ENCODE assay signal across 11 cellular contexts in the genomic region with DNA sequence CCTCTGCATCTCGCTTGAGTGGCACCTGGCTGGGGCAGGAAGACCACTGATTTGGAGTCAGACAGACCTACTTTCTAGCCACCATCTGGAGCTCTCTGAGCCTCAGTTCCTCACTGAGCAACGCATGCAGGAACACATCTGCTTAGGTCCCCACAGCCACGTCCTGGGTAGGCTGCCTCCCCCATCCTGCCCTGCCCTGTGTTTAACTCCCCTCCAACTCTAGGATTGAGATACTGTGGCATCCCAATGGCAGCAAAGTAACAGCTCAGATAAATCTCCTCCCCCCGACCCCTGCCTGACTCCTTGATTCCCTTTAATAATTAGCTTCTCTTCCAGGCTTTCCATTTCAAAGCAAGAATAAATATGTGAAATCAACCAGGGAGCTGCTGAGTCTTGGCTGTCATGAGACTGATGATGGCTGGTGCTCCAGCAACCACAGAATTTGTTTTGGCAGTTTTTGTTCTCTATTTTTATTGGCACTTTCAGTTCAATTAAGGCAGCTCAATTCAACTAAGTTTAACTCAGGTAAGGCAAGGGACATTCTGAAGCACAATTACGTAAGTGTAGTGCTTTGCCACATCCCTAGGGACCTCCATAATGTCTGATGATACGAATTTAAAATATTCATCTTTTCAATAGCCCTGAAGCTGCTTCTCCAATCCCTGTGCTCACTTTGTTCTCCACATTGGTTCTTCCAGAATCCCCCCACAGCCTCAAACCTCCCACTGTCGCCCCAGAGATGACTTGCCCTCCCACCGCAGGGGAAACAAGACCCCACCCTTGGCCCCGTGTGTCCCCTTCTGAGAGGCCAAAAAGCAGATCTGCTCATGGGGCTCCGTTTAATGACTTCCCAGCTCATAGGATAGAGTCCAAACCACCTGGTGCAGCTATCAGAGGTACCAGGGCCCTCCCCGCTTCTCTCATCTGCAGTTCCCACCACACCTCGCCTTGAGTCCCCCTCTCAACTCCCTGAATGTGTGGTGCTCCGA. TPM values are rescaled to one million over a fixed set of nuclear protein-coding genes. Genes with fewer than 3 reads are reported as not detected.
DNase-seq lines count a peak whose midpoint lies in the region; ATAC-seq, FAIRE-seq and TF ChIP-seq lines count a peak whose summit lies in the region.
"Had no signal": no experiment of that assay in that cellular context is flagged by ENCODE, and none has a peak within 500 bp of the region (broad histone marks: within the 10 kb centered on the region; RNA-seq: fewer than 3 reads in every experiment).

No MANE protein-coding gene starts in this region.

- H4K8ac ChIP-seq in neuronal stem cell (ENCODE audit: low read depth, low read length) = no peak overlapping the region

- no peak overlapping the region for H2BK12ac ChIP-seq in neuronal stem cell (ENCODE audit: low read length)

- TF ChIP-seq RAD21 in GM12878 (IDR thresholded peaks at IDR 0.05; ENCODE audit: insufficient read depth, low read depth, low read length) = no peak

- H4K91ac ChIP-seq in neuronal stem cell (ENCODE audit: low read depth, low read length, poor library complexity) = no peak overlapping the region

- no peak overlapping the region for H2BK120ac ChIP-seq in neuronal stem cell (ENCODE audit: low read depth, low read length)

- peak; percentile 74 for ATAC-seq in GM19397 (IDR thresholded peaks at IDR 0.05; ENCODE audit: unreplicated experiment)
- ATAC-seq in HG03103 (IDR thresholded peaks at IDR 0.05; ENCODE audit: low read depth, unreplicated experiment) = peak; percentile 62
- ATAC-seq in GM12878 = peak; percentile 65

- peak overlapping the region; percentile 89 for H3K4me2 ChIP-seq in GM12878 (ENCODE audit: control insufficient read depth, insufficient read depth)
- no peak overlapping the region for H3K4me2 ChIP-seq in neuronal stem cell (ENCODE audit: insufficient read depth, low read length, poor library complexity, severe bottlenecking)

- H3K27me3 ChIP-seq in GM12878 (replicated peaks in 1 of 2; ENCODE audit: control insufficient read depth in 2 of 2, insufficient read depth in 2 of 2, low read length in 1 of 2) (no peaks in the 10 kb centered on the region), neuronal stem cell (ENCODE audit: control insufficient read depth in 3 of 3, insufficient read depth in 3 of 3, low read depth in 1 of 3, low read length in 3 of 3) (no peaks in the 10 kb centered on the region)

- no peak overlapping the region for H3K18ac ChIP-seq in neuronal stem cell (ENCODE audit: low read length)

- no peak for TF ChIP-seq CTCF in GM12878 (IDR thresholded peaks at IDR 0.05 in 2 of 3, conservative IDR thresholded peaks at IDR 0.05 in 1 of 3; ENCODE audit: control insufficient read depth in 2 of 3, extremely low read depth in 1 of 3, insufficient read depth in 1 of 3, low read depth in 3 of 3, low read length in 3 of 3)

- H2AFZ ChIP-seq in GM12878 (ENCODE audit: control insufficient read depth, low read depth, low read length) = peak overlapping the region; percentile 35
- no peak overlapping the region for H2AFZ ChIP-seq in neuronal stem cell (ENCODE audit: low read length)

- intact Hi-C loops in GM12878 (cut with micrococcal nuclease; ENCODE audit: unreplicated experiment) = loop anchor here (1.0 kb wide), 1 partner anchor 59 kb away; no protein-coding TSS in a partner anchor

- H2BK15ac ChIP-seq in neuronal stem cell (ENCODE audit: low read length) = no peak overlapping the region

- H3K4me1 ChIP-seq in GM12878 (ENCODE audit: control insufficient read depth, insufficient read depth, low read length) (peaks cover 53% of the 10 kb centered on the region), neuronal stem cell (ENCODE audit: control insufficient read depth in 2 of 2, insufficient read depth in 1 of 2, low read depth in 1 of 2, low read length in 2 of 2) (peaks cover 5 to 9% of the 10 kb centered on the region in 2 donors)

- H3K9ac ChIP-seq in GM12878 (ENCODE audit: control insufficient read depth, insufficient read depth, low read length) = peak overlapping the region; percentile 70
- H3K9ac ChIP-seq in neuronal stem cell (ENCODE audit: low read depth, low read length, poor library complexity) = no peak overlapping the region

- no TSS peak for BruUV-seq in GM12878 (replicated peaks; lab: Mats Ljungman, UMichigan)

- H3K36me3 ChIP-seq in GM12878 (ENCODE audit: control insufficient read depth in 2 of 2, insufficient read depth in 2 of 2, low read length in 1 of 2) (0 out of 4 replicates have a peak, but pooled peaks cover 0 to 3% of the 10 kb centered on the region in 2 experiments), neuronal stem cell (replicated peaks in 1 of 2; ENCODE audit: control insufficient read depth in 2 of 2, insufficient read depth in 2 of 2, low read length in 2 of 2) (peaks cover 8 to 21% of the 10 kb centered on the region in 2 donors)

- no peaks in the 10 kb centered on the region for H3K79me1 ChIP-seq in neuronal stem cell (ENCODE audit: low read depth, low read length)

- no peaks in the 10 kb centered on the region for H4K20me1 ChIP-seq in GM12878 (ENCODE audit: control insufficient read depth, insufficient read depth)

- RAD21 ChIA-PET in GM12878 (lab: Charles Lee; ENCODE audit: unreplicated experiment) = interaction anchor here (0.6 to 2.0 kb wide), 14 partner anchors 9 to 491 kb away, joined by 3 to 18 read pairs (median 4); partner anchors contain the start of genes ESR2 and MTHFD1

- TF ChIP-seq POLR2A in GM12878 (IDR thresholded peaks at IDR 0.05; ENCODE audit: low read depth, low read length) = peak; percentile 76

- no peak overlapping the region for H3K23ac ChIP-seq in neuronal stem cell (ENCODE audit: low read depth, low read length, poor library complexity)

- peak overlapping the region; percentile 33; the same call in 1 of the 2 replicates for H3K4me3 ChIP-seq in GM08714 (ENCODE audit: low read length)
- peak overlapping the region; percentile 33 for H3K4me3 ChIP-seq in GM12878
- H3K4me3 ChIP-seq in neuronal stem cell (ENCODE audit: low read length in 2 of 2) = no peak overlapping the region

- H2BK5ac ChIP-seq in neuronal stem cell (ENCODE audit: low read length) = no peak overlapping the region

- 11% methylated on average over 13 of the region's 13 CpGs for WGBS in GM12878 (ENCODE audit: insufficient coverage, insufficient replicate concordance, low lambda C conversion rate, missing lambda C conversion rate)
- no CpG with 5 or more reads among the region's 13 CpGs for WGBS in neuronal stem cell (ENCODE audit: extremely low coverage in 2 of 2, insufficient read length in 2 of 2, insufficient replicate concordance in 1 of 2), 2 donors

- no peak overlapping the region for H3K14ac ChIP-seq in neuronal stem cell (ENCODE audit: low read length)

- H3K4ac ChIP-seq in neuronal stem cell (ENCODE audit: low read length) = no peak overlapping the region

- no peaks in the 10 kb centered on the region for H3K9me3 ChIP-seq in GM12878 (replicated peaks; ENCODE audit: control insufficient read depth, insufficient read depth, low read length)
- no peaks in the 10 kb centered on the region for H3K9me3 ChIP-seq in neuronal stem cell (replicated peaks in 1 of 2; ENCODE audit: control insufficient read depth in 2 of 2, insufficient read depth in 1 of 2, low read depth in 1 of 2, low read length in 2 of 2)
- H3K9me3 ChIP-seq: neutrophil had no signal

- DNase-seq in GM12878 (ENCODE audit: low read depth, low spot score) (peak; percentile 93), activated gamma-delta T cell (lab: John Stamatoyannopoulos, UW) (no peak), NCI-H510A (lab: John Stamatoyannopoulos, UW) (no peak), neuronal stem cell (ENCODE audit: low spot score) (no peak), OCI-M2 (lab: John Stamatoyannopoulos, UW; ENCODE audit: unreplicated experiment) (no peak)
- DNase-seq: NCI-H1417 treated with DMSO at 0.1 percent for 48 hours had no signal

- CTCF ChIA-PET in GM12878 (lab: Yijun Ruan, JAX) = interaction anchor here (0.6 to 3.0 kb wide), 19 partner anchors 13 to 466 kb away, joined by 3 to 17 read pairs (median 3); partner anchors contain the start of gene ESR2

- peaks cover 4% of the 10 kb centered on the region; the same call in 1 of the 2 replicates for H3K79me2 ChIP-seq in GM12878 (ENCODE audit: control insufficient read depth, insufficient read depth, low read length)

- peak overlapping the region; percentile 94 for H3K27ac ChIP-seq in GM12878 (ENCODE audit: control insufficient read depth, insufficient read depth)
- H3K27ac ChIP-seq in neuronal stem cell (replicated peaks; ENCODE audit: low read length) = no peak overlapping the region
- H3K27ac ChIP-seq: neutrophil had no signal

- POLR2A ChIA-PET in GM12878 (lab: Charles Lee) = interaction anchor here (0.9 to 1.7 kb wide), 11 partner anchors 10 to 595 kb away, joined by 3 to 8 read pairs (median 4); partner anchors contain the start of gene ESR2

- peak; percentile 90 to 91 for TF ChIP-seq EP300 in GM12878 (IDR thresholded peaks at IDR 0.05; ENCODE audit: borderline replicate concordance in 1 of 2, control insufficient read depth in 1 of 2, low read depth in 2 of 2, low read length in 2 of 2)

- in situ Hi-C loops in GM12878 (cut with MboI) = no loop called here

- no peak overlapping the region for H2AK5ac ChIP-seq in neuronal stem cell (ENCODE audit: low read depth, low read length)

- SMC1A ChIA-PET in GM12878 (lab: Charles Lee; ENCODE audit: uncharacterized antibody, unreplicated experiment) = interaction anchor here (0.6 to 4.0 kb wide), 21 partner anchors 10 to 442 kb away, joined by 3 to 34 read pairs (median 4); partner anchors contain the start of gene ESR2

- FAIRE-seq in GM12878 (lab: Jason Lieb, UNC) = peak; percentile 83
- FAIRE-seq: endothelial cell of umbilical vein had no signal

TF ChIP-seq in GM12878, 131 proteins besides CTCF, POLR2A, EP300 and RAD21 (continues in another document):
- TF ChIP-seq ZNF274 (IDR thresholded peaks at IDR 0.05; ENCODE audit: insufficient read depth, insufficient read length) = no peak

RNA-seq across cellular contexts. Expression of gene ESR2, which starts 58.2 kb away (rescaled TPM):
- total RNA-seq in GM12878 (2013; cell fraction: nucleolus; rRNA removed) = 59.7 and 63.0 TPM in 2 replicates
- 1.0 and 1.1 TPM in 2 replicates for total RNA-seq in GM12878 (2014; rRNA removed)
- total RNA-seq in GM12878 (2014; rRNA removed; fragmentation: Illumina TruSeq; extraction: Trizol) = 0.85 and 1.1 TPM in 2 replicates
- total RNA-seq in GM12878 (2021) = 1.1 and 1.6 TPM in 2 replicates
- 0.92 TPM for polyA plus RNA-seq in GM12878 (2011; ENCODE audit: low read depth)
- 2.6 TPM in 2 replicates for polyA plus RNA-seq in GM12878 (2011; rRNA removed)
- polyA plus RNA-seq in GM12878 (2011; cell fraction: cytosol; rRNA removed) = 1.4 and 1.7 TPM in 2 replicates
- 5.4 and 6.5 TPM in 2 replicates for polyA plus RNA-seq in GM12878 (2011; cell fraction: nucleus; rRNA removed)
- polyA plus RNA-seq in GM12878 (2012) = 1.6 and 1.9 TPM in 2 replicates
- polyA plus RNA-seq in GM12878 (2014; fragmentation: Illumina TruSeq; extraction: Trizol) = 0.54 and 0.76 TPM in 2 replicates
- polyA plus RNA-seq in GM12878 (2014; fragmentation: Nextera tagmentation; extraction: Ambion mirVana) = under 1 TPM; 0.29 to 0.31 TPM
- polyA plus RNA-seq in GM12878 (2014; rRNA removed) = 1.0 and 1.3 TPM in 2 replicates
- polyA plus RNA-seq in GM12878 (2016; fragmentation: Nextera tagmentation; extraction: Ambion mirVana) = under 1 TPM; 0.44 to 0.59 TPM
- polyA minus RNA-seq in GM12878 (2011; rRNA and poly(A)+ RNA removed) = 8.4 and 8.6 TPM in 2 replicates
- 0.80 and 0.83 TPM in 2 replicates for polyA minus RNA-seq in GM12878 (2011; cell fraction: cytosol; rRNA and poly(A)+ RNA removed)
- polyA minus RNA-seq in GM12878 (2011; cell fraction: nucleus; rRNA and poly(A)+ RNA removed) = 8.1 and 12.1 TPM in 2 replicates
- 0.08 TPM for polyA plus RNA-seq in neuronal stem cell (2013, experiment 1 of 2)
- 0.15 TPM for polyA plus RNA-seq in neuronal stem cell (2013, experiment 2 of 2)

Comparison
In these comparisons a context has a peak if more than half of its experiments do, and no peak if none do; other contexts are left out.
1. H3K4me3 ChIP-seq: peak in GM08714 (single experiment) and GM12878 (single experiment); none in neuronal stem cell (0 of 2).
2. Peak in every context shown above with its lines, with median percentiles within 50 percentile points of each other: ATAC-seq.